Comparison of ENCODE assay signal across 16 cellular contexts in the genomic region with DNA sequence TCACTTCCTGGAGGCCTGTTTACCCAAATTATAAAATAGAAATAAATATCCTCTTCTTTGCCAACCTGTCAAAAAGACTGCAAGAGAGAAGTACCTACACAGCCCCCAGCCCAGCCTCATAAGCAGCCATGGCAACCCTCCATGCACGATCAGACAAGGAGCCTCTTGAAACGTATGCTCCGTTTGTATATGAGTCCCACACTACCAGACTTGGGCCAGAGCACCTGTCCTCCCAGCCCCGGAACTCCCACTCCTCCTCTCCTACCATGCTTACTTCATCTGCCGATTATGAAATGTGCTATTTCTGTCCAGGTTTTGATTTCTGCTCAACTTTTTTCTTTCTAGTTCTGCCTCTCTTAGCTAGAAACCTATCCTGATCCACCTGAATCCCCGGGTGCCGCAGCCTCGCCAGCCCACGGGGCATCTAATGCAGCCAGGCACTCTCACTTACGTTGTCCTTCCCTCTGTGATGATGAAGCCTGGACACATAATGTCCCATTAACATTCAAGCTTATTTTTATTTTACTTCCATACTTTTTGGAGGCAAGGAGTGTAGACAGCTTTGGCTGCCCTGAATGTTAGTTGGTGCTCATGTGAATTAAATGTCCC.
"Had no signal": no experiment of that assay in that cellular context is flagged by ENCODE, and none has a peak within 500 bp of the region (broad histone marks: within the 10 kb centered on the region; RNA-seq: fewer than 3 reads in every experiment).

No MANE protein-coding gene starts in this region.

- H3K4me1 ChIP-seq: colonic mucosa had no signal

- DNase-seq: activated B cell treated with CpG ODN at 0.5 μM for 24 hours; activated CD4-positive, alpha-beta T cell treated with anti-CD3 and anti-CD28 coated beads, Interleukin-2, amount 10 ng/mL, durations not matched to agents 7 days and 5 days; activated naive CD4-positive, alpha-beta T cell treated with anti-CD3 and anti-CD28 coated beads, Interleukin-2, amount 10 ng/mL, durations not matched to agents 7 days and 5 days; activated T-cell treated with anti-CD3 and anti-CD28 coated beads for 4 hours; colonic mucosa; esophagus squamous epithelium; foreskin fibroblast; naive thymus-derived CD4-positive, alpha-beta T cell; posterior cingulate gyrus; small intestine; stomach; uterus had no signal

- H3K9me3 ChIP-seq: colonic mucosa, esophagus squamous epithelium, neutrophil, right atrium auricular region, stomach, thoracic aorta, uterus had no signal

- ATAC-seq: activated T-helper 17 cell treated with anti-CD3 and anti-CD28 coated beads, Interleukin-2, amount 50 U/mL, for 72 hours; naive thymus-derived CD4-positive, alpha-beta T cell had no signal

- H3K4me3 ChIP-seq: colonic mucosa, esophagus squamous epithelium, right atrium auricular region, stomach, thoracic aorta, uterus had no signal

- H3K36me3 ChIP-seq: colonic mucosa, esophagus squamous epithelium, neutrophil, right atrium auricular region, stomach, thoracic aorta, uterus had no signal

- H3K27me3 ChIP-seq: colonic mucosa, esophagus squamous epithelium, neutrophil, right atrium auricular region, uterus had no signal

- H3K27ac ChIP-seq: colonic mucosa, esophagus squamous epithelium, neutrophil, right atrium auricular region, stomach, thoracic aorta had no signal
